Comparison of ENCODE assay signal across 9 cellular contexts in genomic region chr4:145719752-145720624, GRCh38. TPM values are rescaled to one million over a fixed set of nuclear protein-coding genes. Genes with fewer than 3 reads are reported as not detected.
A peak's percentile ranks its signal among the peaks of the same experiment; 100 is the strongest.
DNase-seq lines count a peak whose midpoint lies in the region; ATAC-seq and TF ChIP-seq lines count a peak whose summit lies in the region.
"Had no signal": no experiment of that assay in that cellular context is flagged by ENCODE, and none has a peak within 500 bp of the region (broad histone marks: within the 10 kb centered on the region; RNA-seq: fewer than 3 reads in every experiment).

No MANE protein-coding gene starts in this region.

- H3K27me3 ChIP-seq in OCI-LY3 (ENCODE audit: low read depth, low read length): 0 out of 2 replicates have a peak, but pooled peaks cover 5% of the 10 kb centered on the region
- H3K27me3 ChIP-seq in osteoblast (ENCODE audit: insufficient read depth, low read length): no peaks in the 10 kb centered on the region
- no peaks in the 10 kb centered on the region for H3K27me3 ChIP-seq in esophagus squamous epithelium

- WGBS in esophagus squamous epithelium, 2 donors: 81 to 82% methylated on average over 10 of the region's 10 CpGs

- H3K9me3 ChIP-seq in OCI-LY3 (ENCODE audit: insufficient read depth, low read length) (no peaks in the 10 kb centered on the region), osteoblast (ENCODE audit: low read depth, low read length) (no peaks in the 10 kb centered on the region), OCI-LY7 (ENCODE audit: low read length) (no peaks in the 10 kb centered on the region), esophagus squamous epithelium (no peaks in the 10 kb centered on the region)

- H3K36me3 ChIP-seq in OCI-LY3 (replicated peaks; ENCODE audit: low read depth, low read length) (no peaks in the 10 kb centered on the region), osteoblast (ENCODE audit: insufficient read depth, low read length) (no peaks in the 10 kb centered on the region), OCI-LY7 (ENCODE audit: insufficient read depth, low read length) (no peaks in the 10 kb centered on the region), esophagus squamous epithelium (no peaks in the 10 kb centered on the region)

- no peak overlapping the region for H3K9ac ChIP-seq in OCI-LY3 (ENCODE audit: low read length)

- POLR2A ChIA-PET in OCI-LY7 (lab: Charles Lee): interaction anchor here (0.5 kb wide), 1 partner anchor 1354 kb away, joined by 3 read pairs; no protein-coding TSS in a partner anchor

- TF ChIP-seq CTCF in OCI-LY3 (IDR thresholded peaks at IDR 0.05; ENCODE audit: low read depth, low read length): no peak
- no peak for TF ChIP-seq CTCF in osteoblast (IDR thresholded peaks at IDR 0.05; ENCODE audit: extremely low read depth, low read depth, low read length)
- no peak for TF ChIP-seq CTCF in OCI-LY7 (conservative IDR thresholded peaks at IDR 0.05; ENCODE audit: low read length)
- no peak for TF ChIP-seq CTCF in esophagus squamous epithelium (IDR thresholded peaks at IDR 0.05)

- no peaks in the 10 kb centered on the region for H4K20me1 ChIP-seq in OCI-LY3 (ENCODE audit: insufficient read depth, low read length)
- no peaks in the 10 kb centered on the region for H4K20me1 ChIP-seq in osteoblast (ENCODE audit: insufficient read depth, low read length)
- no peaks in the 10 kb centered on the region for H4K20me1 ChIP-seq in OCI-LY7 (ENCODE audit: insufficient read depth, low read length)

- intact Hi-C loops in OCI-LY7 (cut with micrococcal nuclease; ENCODE audit: unreplicated experiment) (no loop called here), esophagus squamous epithelium (cut with DNase I) (no loop called here)

- H3K27ac ChIP-seq in OCI-LY3 (ENCODE audit: low read length) (no peak overlapping the region), osteoblast (ENCODE audit: low read depth, low read length) (no peak overlapping the region), OCI-LY7 (ENCODE audit: low read depth, low read length, poor library complexity, severe bottlenecking) (no peak overlapping the region), esophagus squamous epithelium (no peak overlapping the region)

- DNase-seq in osteoblast (ENCODE audit: insufficient read length, low spot score, missing footprints) (no peak), OCI-LY7 (ENCODE audit: low spot score) (no peak), hippocampal formation (lab: John Stamatoyannopoulos, UW) (no peak), esophagus squamous epithelium (lab: John Stamatoyannopoulos, UW) (no peak), GF-D8 (lab: John Stamatoyannopoulos, UW) (no peak)
- DNase-seq: NCI-H748 treated with DMSO at 0.1 percent for 48 hours had no signal

- CTCF ChIA-PET in OCI-LY7 (lab: Charles Lee; ENCODE audit: unreplicated experiment): no interaction called here

- TF ChIP-seq POLR2A in esophagus squamous epithelium (IDR thresholded peaks at IDR 0.05): no peak

- no peaks in the 10 kb centered on the region for H3K9me2 ChIP-seq in OCI-LY7 (ENCODE audit: insufficient read depth, low read length)

- H2AFZ ChIP-seq in OCI-LY3 (ENCODE audit: low read depth, low read length): 0 out of 2 replicates have a peak overlapping the region, but pooled peaks have one; percentile 24
- H2AFZ ChIP-seq in osteoblast (ENCODE audit: low read length): peak overlapping the region; percentile 20
- H2AFZ ChIP-seq in OCI-LY7 (ENCODE audit: low read length): no peak overlapping the region

- H3K4me1 ChIP-seq in OCI-LY3 (ENCODE audit: low read length): peaks cover 12% of the 10 kb centered on the region
- no peaks in the 10 kb centered on the region for H3K4me1 ChIP-seq in osteoblast (ENCODE audit: insufficient read depth, low read length)
- H3K4me1 ChIP-seq in OCI-LY7 (ENCODE audit: insufficient read depth, low read length, poor library complexity, severe bottlenecking): no peaks in the 10 kb centered on the region
- peaks cover 0 to 32% (median 3%) of the 10 kb centered on the region in 3 donors for H3K4me1 ChIP-seq in esophagus squamous epithelium

- ATAC-seq in GM18520 (IDR thresholded peaks at IDR 0.05; ENCODE audit: unreplicated experiment) (peak; percentile 63), HG02571 (IDR thresholded peaks at IDR 0.05; ENCODE audit: unreplicated experiment) (peak; percentile 80)

- BruUV-seq in OCI-LY7 (replicated peaks; lab: Mats Ljungman, UMichigan): no TSS peak

- no peaks in the 10 kb centered on the region for H3K79me2 ChIP-seq in OCI-LY3 (ENCODE audit: low read length)
- H3K79me2 ChIP-seq in osteoblast (ENCODE audit: insufficient read depth, low read length): no peaks in the 10 kb centered on the region
- no peaks in the 10 kb centered on the region for H3K79me2 ChIP-seq in OCI-LY7 (ENCODE audit: insufficient read depth, low read depth, low read length)

- H3K4me2 ChIP-seq in OCI-LY3 (ENCODE audit: low read length) (peak overlapping the region; percentile 52), osteoblast (ENCODE audit: insufficient read depth, low read length) (no peak overlapping the region), OCI-LY7 (ENCODE audit: low read length) (no peak overlapping the region)

- H3K4me3 ChIP-seq in OCI-LY3 (ENCODE audit: low read length): peak overlapping the region; percentile 15
- H3K4me3 ChIP-seq in osteoblast (ENCODE audit: insufficient read depth, low read length): no peak overlapping the region
- H3K4me3 ChIP-seq in OCI-LY7 (ENCODE audit: low read depth, low read length, poor library complexity, severe bottlenecking): no peak overlapping the region
- H3K4me3 ChIP-seq in esophagus squamous epithelium: no peak overlapping the region

RNA-seq across cellular contexts. Expression of gene C4orf51, which starts 40.0 kb away (rescaled TPM):
- total RNA-seq in osteoblast: not detected in 2 replicates
- not detected in 2 replicates for total RNA-seq in OCI-LY7 (2014; rRNA removed; shearing (Covaris generic))
- total RNA-seq in OCI-LY7 (2022): not detected in 2 replicates
- not detected for total RNA-seq in esophagus squamous epithelium
